Comparison of ENCODE assay signal across 1 cellular context in the genomic region with DNA sequence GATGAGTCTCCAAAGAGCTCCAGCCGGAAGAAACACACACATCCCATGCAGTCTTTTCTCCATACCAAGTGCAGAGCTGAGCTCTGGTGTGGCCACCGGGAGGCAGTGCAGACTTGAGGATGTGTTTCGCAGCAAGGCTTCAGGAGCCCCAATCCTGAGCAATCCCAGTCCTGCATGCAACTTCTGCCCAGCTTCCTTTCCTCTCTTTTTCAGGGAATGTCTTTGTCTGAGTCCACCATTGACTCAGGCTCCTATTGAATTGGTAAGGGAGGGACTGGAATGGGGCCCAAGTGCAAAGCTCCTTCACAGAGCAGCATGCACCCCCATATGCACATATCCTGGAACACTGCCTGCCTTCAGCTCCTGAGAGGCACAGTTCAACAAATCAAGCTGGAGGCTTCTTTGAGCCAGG.
TF ChIP-seq lines count a peak whose summit lies in the region.

No MANE protein-coding gene starts in this region.

TF ChIP-seq in HepG2, 621 proteins besides CTCF, POLR2A, EP300 and RAD21 (continued from another document and continues in another):
- TF ChIP-seq, protein P1, sequence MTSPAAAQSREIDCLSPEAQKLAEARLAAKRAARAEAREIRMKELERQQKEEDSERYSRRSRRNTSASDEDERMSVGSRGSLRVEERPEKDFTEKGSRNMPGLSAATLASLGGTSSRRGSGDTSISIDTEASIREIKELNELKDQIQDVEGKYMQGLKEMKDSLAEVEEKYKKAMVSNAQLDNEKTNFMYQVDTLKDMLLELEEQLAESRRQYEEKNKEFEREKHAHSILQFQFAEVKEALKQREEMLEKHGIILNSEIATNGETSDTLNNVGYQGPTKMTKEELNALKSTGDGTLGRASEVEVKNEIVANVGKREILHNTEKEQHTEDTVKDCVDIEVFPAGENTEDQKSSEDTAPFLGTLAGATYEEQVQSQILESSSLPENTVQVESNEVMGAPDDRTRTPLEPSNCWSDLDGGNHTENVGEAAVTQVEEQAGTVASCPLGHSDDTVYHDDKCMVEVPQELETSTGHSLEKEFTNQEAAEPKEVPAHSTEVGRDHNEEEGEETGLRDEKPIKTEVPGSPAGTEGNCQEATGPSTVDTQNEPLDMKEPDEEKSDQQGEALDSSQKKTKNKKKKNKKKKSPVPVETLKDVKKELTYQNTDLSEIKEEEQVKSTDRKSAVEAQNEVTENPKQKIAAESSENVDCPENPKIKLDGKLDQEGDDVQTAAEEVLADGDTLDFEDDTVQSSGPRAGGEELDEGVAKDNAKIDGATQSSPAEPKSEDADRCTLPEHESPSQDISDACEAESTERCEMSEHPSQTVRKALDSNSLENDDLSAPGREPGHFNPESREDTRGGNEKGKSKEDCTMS (CRISPR knock-in tag; conservative IDR thresholded peaks at IDR 0.05) = no peak
- TF ChIP-seq ZNF788 (CRISPR knock-in tag; IDR thresholded peaks at IDR 0.05; ENCODE audit: borderline replicate concordance) = no peak; the same call in 1 of the 2 replicates
- no peak for TF ChIP-seq GATAD2A (CRISPR knock-in tag; IDR thresholded peaks at IDR 0.05)
- TF ChIP-seq TCF7 (IDR thresholded peaks at IDR 0.05; ENCODE audit: low read depth) = no peak
- TF ChIP-seq, protein P2, sequence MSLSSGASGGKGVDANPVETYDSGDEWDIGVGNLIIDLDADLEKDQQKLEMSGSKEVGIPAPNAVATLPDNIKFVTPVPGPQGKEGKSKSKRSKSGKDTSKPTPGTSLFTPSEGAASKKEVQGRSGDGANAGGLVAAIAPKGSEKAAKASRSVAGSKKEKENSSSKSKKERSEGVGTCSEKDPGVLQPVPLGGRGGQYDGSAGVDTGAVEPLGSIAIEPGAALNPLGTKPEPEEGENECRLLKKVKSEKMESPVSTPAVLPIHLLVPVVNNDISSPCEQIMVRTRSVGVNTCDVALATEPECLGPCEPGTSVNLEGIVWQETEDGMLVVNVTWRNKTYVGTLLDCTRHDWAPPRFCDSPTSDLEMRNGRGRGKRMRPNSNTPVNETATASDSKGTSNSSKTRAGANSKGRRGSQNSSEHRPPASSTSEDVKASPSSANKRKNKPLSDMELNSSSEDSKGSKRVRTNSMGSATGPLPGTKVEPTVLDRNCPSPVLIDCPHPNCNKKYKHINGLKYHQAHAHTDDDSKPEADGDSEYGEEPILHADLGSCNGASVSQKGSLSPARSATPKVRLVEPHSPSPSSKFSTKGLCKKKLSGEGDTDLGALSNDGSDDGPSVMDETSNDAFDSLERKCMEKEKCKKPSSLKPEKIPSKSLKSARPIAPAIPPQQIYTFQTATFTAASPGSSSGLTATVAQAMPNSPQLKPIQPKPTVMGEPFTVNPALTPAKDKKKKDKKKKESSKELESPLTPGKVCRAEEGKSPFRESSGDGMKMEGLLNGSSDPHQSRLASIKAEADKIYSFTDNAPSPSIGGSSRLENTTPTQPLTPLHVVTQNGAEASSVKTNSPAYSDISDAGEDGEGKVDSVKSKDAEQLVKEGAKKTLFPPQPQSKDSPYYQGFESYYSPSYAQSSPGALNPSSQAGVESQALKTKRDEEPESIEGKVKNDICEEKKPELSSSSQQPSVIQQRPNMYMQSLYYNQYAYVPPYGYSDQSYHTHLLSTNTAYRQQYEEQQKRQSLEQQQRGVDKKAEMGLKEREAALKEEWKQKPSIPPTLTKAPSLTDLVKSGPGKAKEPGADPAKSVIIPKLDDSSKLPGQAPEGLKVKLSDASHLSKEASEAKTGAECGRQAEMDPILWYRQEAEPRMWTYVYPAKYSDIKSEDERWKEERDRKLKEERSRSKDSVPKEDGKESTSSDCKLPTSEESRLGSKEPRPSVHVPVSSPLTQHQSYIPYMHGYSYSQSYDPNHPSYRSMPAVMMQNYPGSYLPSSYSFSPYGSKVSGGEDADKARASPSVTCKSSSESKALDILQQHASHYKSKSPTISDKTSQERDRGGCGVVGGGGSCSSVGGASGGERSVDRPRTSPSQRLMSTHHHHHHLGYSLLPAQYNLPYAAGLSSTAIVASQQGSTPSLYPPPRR (CRISPR knock-in tag; IDR thresholded peaks at IDR 0.05; ENCODE audit: borderline replicate concordance) = no peak
- TF ChIP-seq, protein P3, sequence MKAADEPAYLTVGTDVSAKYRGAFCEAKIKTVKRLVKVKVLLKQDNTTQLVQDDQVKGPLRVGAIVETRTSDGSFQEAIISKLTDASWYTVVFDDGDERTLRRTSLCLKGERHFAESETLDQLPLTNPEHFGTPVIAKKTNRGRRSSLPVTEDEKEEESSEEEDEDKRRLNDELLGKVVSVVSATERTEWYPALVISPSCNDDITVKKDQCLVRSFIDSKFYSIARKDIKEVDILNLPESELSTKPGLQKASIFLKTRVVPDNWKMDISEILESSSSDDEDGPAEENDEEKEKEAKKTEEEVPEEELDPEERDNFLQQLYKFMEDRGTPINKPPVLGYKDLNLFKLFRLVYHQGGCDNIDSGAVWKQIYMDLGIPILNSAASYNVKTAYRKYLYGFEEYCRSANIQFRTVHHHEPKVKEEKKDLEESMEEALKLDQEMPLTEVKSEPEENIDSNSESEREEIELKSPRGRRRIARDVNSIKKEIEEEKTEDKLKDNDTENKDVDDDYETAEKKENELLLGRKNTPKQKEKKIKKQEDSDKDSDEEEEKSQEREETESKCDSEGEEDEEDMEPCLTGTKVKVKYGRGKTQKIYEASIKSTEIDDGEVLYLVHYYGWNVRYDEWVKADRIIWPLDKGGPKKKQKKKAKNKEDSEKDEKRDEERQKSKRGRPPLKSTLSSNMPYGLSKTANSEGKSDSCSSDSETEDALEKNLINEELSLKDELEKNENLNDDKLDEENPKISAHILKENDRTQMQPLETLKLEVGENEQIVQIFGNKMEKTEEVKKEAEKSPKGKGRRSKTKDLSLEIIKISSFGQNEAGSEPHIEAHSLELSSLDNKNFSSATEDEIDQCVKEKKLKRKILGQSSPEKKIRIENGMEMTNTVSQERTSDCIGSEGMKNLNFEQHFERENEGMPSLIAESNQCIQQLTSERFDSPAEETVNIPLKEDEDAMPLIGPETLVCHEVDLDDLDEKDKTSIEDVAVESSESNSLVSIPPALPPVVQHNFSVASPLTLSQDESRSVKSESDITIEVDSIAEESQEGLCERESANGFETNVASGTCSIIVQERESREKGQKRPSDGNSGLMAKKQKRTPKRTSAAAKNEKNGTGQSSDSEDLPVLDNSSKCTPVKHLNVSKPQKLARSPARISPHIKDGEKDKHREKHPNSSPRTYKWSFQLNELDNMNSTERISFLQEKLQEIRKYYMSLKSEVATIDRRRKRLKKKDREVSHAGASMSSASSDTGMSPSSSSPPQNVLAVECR (CRISPR knock-in tag; IDR thresholded peaks at IDR 0.05; ENCODE audit: borderline replicate concordance) = no peak
- no peak for TF ChIP-seq GLI4 (CRISPR knock-in tag; IDR thresholded peaks at IDR 0.05; ENCODE audit: borderline replicate concordance)
- TF ChIP-seq MAFK (conservative IDR thresholded peaks at IDR 0.05 in 1 of 2, IDR thresholded peaks at IDR 0.05 in 1 of 2; ENCODE audit: low read length in 2 of 2) = no peak
- no peak for TF ChIP-seq FOXJ3 (CRISPR knock-in tag; IDR thresholded peaks at IDR 0.05; ENCODE audit: borderline replicate concordance)
- TF ChIP-seq, protein P4, sequence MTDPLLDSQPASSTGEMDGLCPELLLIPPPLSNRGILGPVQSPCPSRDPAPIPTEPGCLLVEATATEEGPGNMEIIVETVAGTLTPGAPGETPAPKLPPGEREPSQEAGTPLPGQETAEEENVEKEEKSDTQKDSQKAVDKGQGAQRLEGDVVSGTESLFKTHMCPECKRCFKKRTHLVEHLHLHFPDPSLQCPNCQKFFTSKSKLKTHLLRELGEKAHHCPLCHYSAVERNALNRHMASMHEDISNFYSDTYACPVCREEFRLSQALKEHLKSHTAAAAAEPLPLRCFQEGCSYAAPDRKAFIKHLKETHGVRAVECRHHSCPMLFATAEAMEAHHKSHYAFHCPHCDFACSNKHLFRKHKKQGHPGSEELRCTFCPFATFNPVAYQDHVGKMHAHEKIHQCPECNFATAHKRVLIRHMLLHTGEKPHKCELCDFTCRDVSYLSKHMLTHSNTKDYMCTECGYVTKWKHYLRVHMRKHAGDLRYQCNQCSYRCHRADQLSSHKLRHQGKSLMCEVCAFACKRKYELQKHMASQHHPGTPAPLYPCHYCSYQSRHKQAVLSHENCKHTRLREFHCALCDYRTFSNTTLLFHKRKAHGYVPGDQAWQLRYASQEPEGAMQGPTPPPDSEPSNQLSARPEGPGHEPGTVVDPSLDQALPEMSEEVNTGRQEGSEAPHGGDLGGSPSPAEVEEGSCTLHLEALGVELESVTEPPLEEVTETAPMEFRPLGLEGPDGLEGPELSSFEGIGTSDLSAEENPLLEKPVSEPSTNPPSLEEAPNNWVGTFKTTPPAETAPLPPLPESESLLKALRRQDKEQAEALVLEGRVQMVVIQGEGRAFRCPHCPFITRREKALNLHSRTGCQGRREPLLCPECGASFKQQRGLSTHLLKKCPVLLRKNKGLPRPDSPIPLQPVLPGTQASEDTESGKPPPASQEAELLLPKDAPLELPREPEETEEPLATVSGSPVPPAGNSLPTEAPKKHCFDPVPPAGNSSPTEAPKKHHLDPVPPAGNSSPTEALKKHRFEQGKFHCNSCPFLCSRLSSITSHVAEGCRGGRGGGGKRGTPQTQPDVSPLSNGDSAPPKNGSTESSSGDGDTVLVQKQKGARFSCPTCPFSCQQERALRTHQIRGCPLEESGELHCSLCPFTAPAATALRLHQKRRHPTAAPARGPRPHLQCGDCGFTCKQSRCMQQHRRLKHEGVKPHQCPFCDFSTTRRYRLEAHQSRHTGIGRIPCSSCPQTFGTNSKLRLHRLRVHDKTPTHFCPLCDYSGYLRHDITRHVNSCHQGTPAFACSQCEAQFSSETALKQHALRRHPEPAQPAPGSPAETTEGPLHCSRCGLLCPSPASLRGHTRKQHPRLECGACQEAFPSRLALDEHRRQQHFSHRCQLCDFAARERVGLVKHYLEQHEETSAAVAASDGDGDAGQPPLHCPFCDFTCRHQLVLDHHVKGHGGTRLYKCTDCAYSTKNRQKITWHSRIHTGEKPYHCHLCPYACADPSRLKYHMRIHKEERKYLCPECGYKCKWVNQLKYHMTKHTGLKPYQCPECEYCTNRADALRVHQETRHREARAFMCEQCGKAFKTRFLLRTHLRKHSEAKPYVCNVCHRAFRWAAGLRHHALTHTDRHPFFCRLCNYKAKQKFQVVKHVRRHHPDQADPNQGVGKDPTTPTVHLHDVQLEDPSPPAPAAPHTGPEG (CRISPR knock-in tag; IDR thresholded peaks at IDR 0.05) = no peak
- TF ChIP-seq MXD4 (CRISPR knock-in tag; IDR thresholded peaks at IDR 0.05) = peak; percentile 29; the same call in 1 of the 2 replicates
- no peak for TF ChIP-seq ZSCAN22 (CRISPR knock-in tag; IDR thresholded peaks at IDR 0.05)
- no peak for TF ChIP-seq ZNF891 (CRISPR knock-in tag; IDR thresholded peaks at IDR 0.05)
- TF ChIP-seq HDAC2 (CRISPR knock-in tag; IDR thresholded peaks at IDR 0.05) = peak; percentile 55; the same call in 1 of the 2 replicates
- no peak for TF ChIP-seq ZNF430 (CRISPR knock-in tag; IDR thresholded peaks at IDR 0.05)
- no peak for TF ChIP-seq ZNF3 (CRISPR knock-in tag; IDR thresholded peaks at IDR 0.05)
- TF ChIP-seq HNF4G (IDR thresholded peaks at IDR 0.05; ENCODE audit: borderline replicate concordance, low read depth, low read length) = no peak
- TF ChIP-seq HNF4G (CRISPR knock-in tag; IDR thresholded peaks at IDR 0.05; ENCODE audit: borderline replicate concordance, low read depth) = no peak
- peak; percentile 68; the same call in 1 of the 2 replicates for TF ChIP-seq AHR (CRISPR knock-in tag; IDR thresholded peaks at IDR 0.05)
- TF ChIP-seq, protein P5, sequence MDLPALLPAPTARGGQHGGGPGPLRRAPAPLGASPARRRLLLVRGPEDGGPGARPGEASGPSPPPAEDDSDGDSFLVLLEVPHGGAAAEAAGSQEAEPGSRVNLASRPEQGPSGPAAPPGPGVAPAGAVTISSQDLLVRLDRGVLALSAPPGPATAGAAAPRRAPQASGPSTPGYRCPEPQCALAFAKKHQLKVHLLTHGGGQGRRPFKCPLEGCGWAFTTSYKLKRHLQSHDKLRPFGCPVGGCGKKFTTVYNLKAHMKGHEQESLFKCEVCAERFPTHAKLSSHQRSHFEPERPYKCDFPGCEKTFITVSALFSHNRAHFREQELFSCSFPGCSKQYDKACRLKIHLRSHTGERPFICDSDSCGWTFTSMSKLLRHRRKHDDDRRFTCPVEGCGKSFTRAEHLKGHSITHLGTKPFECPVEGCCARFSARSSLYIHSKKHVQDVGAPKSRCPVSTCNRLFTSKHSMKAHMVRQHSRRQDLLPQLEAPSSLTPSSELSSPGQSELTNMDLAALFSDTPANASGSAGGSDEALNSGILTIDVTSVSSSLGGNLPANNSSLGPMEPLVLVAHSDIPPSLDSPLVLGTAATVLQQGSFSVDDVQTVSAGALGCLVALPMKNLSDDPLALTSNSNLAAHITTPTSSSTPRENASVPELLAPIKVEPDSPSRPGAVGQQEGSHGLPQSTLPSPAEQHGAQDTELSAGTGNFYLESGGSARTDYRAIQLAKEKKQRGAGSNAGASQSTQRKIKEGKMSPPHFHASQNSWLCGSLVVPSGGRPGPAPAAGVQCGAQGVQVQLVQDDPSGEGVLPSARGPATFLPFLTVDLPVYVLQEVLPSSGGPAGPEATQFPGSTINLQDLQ (CRISPR knock-in tag; IDR thresholded peaks at IDR 0.05) = no peak
- no peak for TF ChIP-seq TMF1 (CRISPR knock-in tag; IDR thresholded peaks at IDR 0.05; ENCODE audit: low read depth)
- TF ChIP-seq, protein P6, sequence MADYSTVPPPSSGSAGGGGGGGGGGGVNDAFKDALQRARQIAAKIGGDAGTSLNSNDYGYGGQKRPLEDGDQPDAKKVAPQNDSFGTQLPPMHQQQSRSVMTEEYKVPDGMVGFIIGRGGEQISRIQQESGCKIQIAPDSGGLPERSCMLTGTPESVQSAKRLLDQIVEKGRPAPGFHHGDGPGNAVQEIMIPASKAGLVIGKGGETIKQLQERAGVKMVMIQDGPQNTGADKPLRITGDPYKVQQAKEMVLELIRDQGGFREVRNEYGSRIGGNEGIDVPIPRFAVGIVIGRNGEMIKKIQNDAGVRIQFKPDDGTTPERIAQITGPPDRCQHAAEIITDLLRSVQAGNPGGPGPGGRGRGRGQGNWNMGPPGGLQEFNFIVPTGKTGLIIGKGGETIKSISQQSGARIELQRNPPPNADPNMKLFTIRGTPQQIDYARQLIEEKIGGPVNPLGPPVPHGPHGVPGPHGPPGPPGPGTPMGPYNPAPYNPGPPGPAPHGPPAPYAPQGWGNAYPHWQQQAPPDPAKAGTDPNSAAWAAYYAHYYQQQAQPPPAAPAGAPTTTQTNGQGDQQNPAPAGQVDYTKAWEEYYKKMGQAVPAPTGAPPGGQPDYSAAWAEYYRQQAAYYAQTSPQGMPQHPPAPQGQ (CRISPR knock-in tag; IDR thresholded peaks at IDR 0.05; ENCODE audit: borderline replicate concordance) = no peak
- no peak for TF ChIP-seq PITX1 (CRISPR knock-in tag; IDR thresholded peaks at IDR 0.05)
- TF ChIP-seq ZNF598 (CRISPR knock-in tag; IDR thresholded peaks at IDR 0.05; ENCODE audit: borderline replicate concordance) = no peak
- TF ChIP-seq FOXO1 (CRISPR knock-in tag; IDR thresholded peaks at IDR 0.05) = peak; percentile 55; the same call in 1 of the 2 replicates
- no peak for TF ChIP-seq SRF (IDR thresholded peaks at IDR 0.05; ENCODE audit: low read depth, low read length)
- TF ChIP-seq ZNF562 (CRISPR knock-in tag; IDR thresholded peaks at IDR 0.05; ENCODE audit: borderline replicate concordance) = no peak
- no peak for TF ChIP-seq FOXP1 (IDR thresholded peaks at IDR 0.05)
- TF ChIP-seq FOXP1 (CRISPR knock-in tag; IDR thresholded peaks at IDR 0.05) = no peak
- TF ChIP-seq ZNF326 (CRISPR knock-in tag; IDR thresholded peaks at IDR 0.05; ENCODE audit: borderline replicate concordance) = no peak
- peak; percentile 77; the same call in 1 of the 2 replicates for TF ChIP-seq ZNF501 (CRISPR knock-in tag; IDR thresholded peaks at IDR 0.05)
- TF ChIP-seq ZNF792 (CRISPR knock-in tag; IDR thresholded peaks at IDR 0.05) = no peak; the same call in 1 of the 2 replicates
- no peak for TF ChIP-seq POGZ (CRISPR knock-in tag; IDR thresholded peaks at IDR 0.05)
- no peak for TF ChIP-seq MYNN (CRISPR knock-in tag; IDR thresholded peaks at IDR 0.05; ENCODE audit: low read depth)
- TF ChIP-seq ZNF546 (CRISPR knock-in tag; conservative IDR thresholded peaks at IDR 0.05) = no peak
- no peak for TF ChIP-seq JUN (CRISPR knock-in tag; IDR thresholded peaks at IDR 0.05)
- TF ChIP-seq TARDBP (CRISPR knock-in tag; IDR thresholded peaks at IDR 0.05) = no peak
- no peak for TF ChIP-seq ZIK1 (CRISPR knock-in tag; IDR thresholded peaks at IDR 0.05; ENCODE audit: borderline replicate concordance, low read depth)
